Comparison of ENCODE assay signal across 1 cellular context in genomic region chrX:23804578-23804977, GRCh38.
TF ChIP-seq lines count a peak whose summit lies in the region.

No MANE protein-coding gene starts in this region.

TF ChIP-seq in SK-N-SH, 30 proteins besides CTCF, POLR2A, EP300 and RAD21 (continued from another document):
- TF ChIP-seq NFIC (IDR thresholded peaks at IDR 0.05; ENCODE audit: borderline replicate concordance) = no peak
